1 cellular context compared by ENCODE assay signal in genomic region chr1:14946567-14947285, GRCh38.
TF ChIP-seq lines count a peak whose summit lies in the region.

No MANE protein-coding gene starts in this region.

TF ChIP-seq in H1, 55 proteins besides CTCF, POLR2A, EP300 and RAD21:
- TF ChIP-seq BCL11A (IDR thresholded peaks at IDR 0.05; ENCODE audit: low read depth in 2 of 2, low read length in 2 of 2) (no peak), CBX8 (IDR thresholded peaks at IDR 0.05; ENCODE audit: borderline replicate concordance, low read depth, low read length) (no peak), RXRA (IDR thresholded peaks at IDR 0.05; ENCODE audit: insufficient read depth, low read depth, low read length) (no peak), ZNF274 (IDR thresholded peaks at IDR 0.05; ENCODE audit: borderline replicate concordance, extremely low read depth, low read length) (no peak), TBP (IDR thresholded peaks at IDR 0.05; ENCODE audit: low read depth, low read length) (no peak), KDM1A (IDR thresholded peaks at IDR 0.05; ENCODE audit: borderline replicate concordance, low read length) (no peak), CHD7 (IDR thresholded peaks at IDR 0.05; ENCODE audit: insufficient replicate concordance, low read length) (no peak), FOSL1 (IDR thresholded peaks at IDR 0.05; ENCODE audit: insufficient read depth, low read depth, low read length) (no peak), EZH2 (IDR thresholded peaks at IDR 0.05; ENCODE audit: low read depth, low read length, severe bottlenecking) (no peak), ATF2 (IDR thresholded peaks at IDR 0.05; ENCODE audit: low read length) (no peak), SP2 (IDR thresholded peaks at IDR 0.05; ENCODE audit: low read length) (no peak), RBBP5 (IDR thresholded peaks at IDR 0.05; ENCODE audit: borderline replicate concordance, low read depth, low read length) (no peak), TEAD4 (IDR thresholded peaks at IDR 0.05; ENCODE audit: low read depth, low read length) (no peak), SP1 (IDR thresholded peaks at IDR 0.05; ENCODE audit: low read depth, low read length) (no peak), EGR1 (IDR thresholded peaks at IDR 0.05; ENCODE audit: borderline replicate concordance, low read depth, low read length) (no peak), SIX5 (IDR thresholded peaks at IDR 0.05; ENCODE audit: low read depth, low read length) (no peak), ASH2L (IDR thresholded peaks at IDR 0.05; ENCODE audit: low read length) (no peak), SP4 (IDR thresholded peaks at IDR 0.05; ENCODE audit: low read length) (no peak), GABPA (IDR thresholded peaks at IDR 0.05; ENCODE audit: borderline replicate concordance, insufficient read depth, low read length) (no peak)
